Comparison of ENCODE assay signal across 23 cellular contexts in the genomic region with DNA sequence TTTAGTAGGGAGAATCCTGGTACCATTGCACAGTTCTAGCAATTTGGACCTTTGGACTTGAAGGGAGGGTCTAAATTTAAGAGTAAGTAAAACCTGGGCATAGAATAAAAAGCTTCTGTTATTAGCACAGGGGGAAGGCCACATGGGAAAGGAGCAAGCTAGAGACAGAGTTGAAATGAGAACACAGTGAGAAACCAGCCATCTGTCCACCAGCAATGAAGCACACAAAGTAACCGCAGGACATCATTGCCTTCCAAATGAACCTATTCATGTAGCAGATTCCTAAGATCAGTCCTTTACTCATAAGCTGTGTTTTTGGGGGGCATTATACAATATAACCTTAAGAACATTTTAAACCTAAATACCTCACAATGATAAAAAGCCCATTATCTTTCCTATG.
"Had no signal": no experiment of that assay in that cellular context is flagged by ENCODE, and none has a peak within 500 bp of the region (broad histone marks: within the 10 kb centered on the region; RNA-seq: fewer than 3 reads in every experiment).

No MANE protein-coding gene starts in this region.

- H3K27ac ChIP-seq: adrenal gland, foreskin keratinocyte, left ventricle myocardium inferior, prostate gland, suprapubic skin, vagina, WERI-Rb-1 had no signal

- H3K36me3 Mint-ChIP-seq: activated naive CD4-positive, alpha-beta T cell treated with anti-CD3 and anti-CD28 coated beads, Interleukin-2, amount 50 U/mL, for 72 hours; immature natural killer cell had no signal

- H3K27me3 ChIP-seq: adrenal gland, foreskin keratinocyte, suprapubic skin, vagina had no signal

- H3K4me1 Mint-ChIP-seq: activated CD4-positive, alpha-beta T cell treated with anti-CD3 and anti-CD28 coated beads for 36 hours; immature natural killer cell; stimulated activated naive CD8-positive, alpha-beta T cell treated with anti-CD3 and anti-CD28 coated beads, Interleukin-15, amount 100 ng/mL, for 72 hours had no signal

- H3K27me3 Mint-ChIP-seq: activated CD4-positive, alpha-beta T cell treated with anti-CD3 and anti-CD28 coated beads for 36 hours; effector memory CD8-positive, alpha-beta T cell; stimulated activated naive CD8-positive, alpha-beta T cell treated with anti-CD3 and anti-CD28 coated beads, Interleukin-15, amount 100 ng/mL, for 72 hours had no signal

- H3K27ac Mint-ChIP-seq: activated CD4-positive, alpha-beta T cell treated with anti-CD3 and anti-CD28 coated beads for 36 hours; activated naive CD4-positive, alpha-beta T cell treated with anti-CD3 and anti-CD28 coated beads, Interleukin-2, amount 50 U/mL, for 72 hours; activated T-helper 1 cell treated with anti-CD3 and anti-CD28 coated beads, Interleukin-12 subunit alpha, Interleukin-12 subunit beta, Interleukin-2, Interleukin-4 antibody, amounts not matched to agents 30 ng/mL and 10 ng/mL and 1 ng/mL, durations not matched to agents 14 hours and 24 hours and 36 hours; effector memory CD8-positive, alpha-beta T cell; immature natural killer cell; stimulated activated naive CD8-positive, alpha-beta T cell treated with anti-CD3 and anti-CD28 coated beads, Interleukin-15, amount 100 ng/mL, for 72 hours had no signal

- H3K4me3 ChIP-seq: adrenal gland, left ventricle myocardium inferior, prostate gland, suprapubic skin, vagina had no signal

- H3K4me3 Mint-ChIP-seq: activated CD4-positive, alpha-beta T cell treated with anti-CD3 and anti-CD28 coated beads for 36 hours; activated T-helper 1 cell treated with anti-CD3 and anti-CD28 coated beads, Interleukin-12 subunit alpha, Interleukin-12 subunit beta, Interleukin-2, Interleukin-4 antibody, amounts not matched to agents 30 ng/mL and 10 ng/mL and 1 ng/mL, durations not matched to agents 14 hours and 24 hours and 36 hours; effector memory CD8-positive, alpha-beta T cell; immature natural killer cell; stimulated activated naive CD8-positive, alpha-beta T cell treated with anti-CD3 and anti-CD28 coated beads, Interleukin-15, amount 100 ng/mL, for 72 hours had no signal

- H3K4me1 ChIP-seq: adrenal gland, foreskin keratinocyte, left ventricle myocardium inferior, prostate gland, suprapubic skin, vagina had no signal

- H3K36me3 ChIP-seq: adrenal gland, left ventricle myocardium inferior, prostate gland, suprapubic skin, vagina, WERI-Rb-1 had no signal

- DNase-seq: activated CD4-positive, alpha-beta T cell treated with anti-CD3 and anti-CD28 coated beads for 36 hours; activated CD4-positive, alpha-beta T cell treated with anti-CD3 and anti-CD28 coated beads, Interleukin-2, amount 50 U/mL, for 48 hours; activated gamma-delta T cell treated with Interleukin-2 at 50 U/mL for 16 hours; activated T-cell treated with anti-CD3 and anti-CD28 coated beads for 4 hours; adrenal gland; dermis blood vessel endothelial cell; effector memory CD8-positive, alpha-beta T cell; foreskin keratinocyte; hypothalamus; immature natural killer cell; kidney glomerular epithelial cell; left ventricle myocardium inferior; mammary epithelial cell; right cardiac atrium; stimulated activated naive CD8-positive, alpha-beta T cell treated with anti-CD3 and anti-CD28 coated beads, Interleukin-15, amount 100 ng/mL, for 72 hours; T-helper 2 cell; trophoblast cell; WERI-Rb-1 had no signal

- ATAC-seq: activated CD4-positive, alpha-beta T cell treated with anti-CD3 and anti-CD28 coated beads for 36 hours; activated naive CD4-positive, alpha-beta T cell treated with anti-CD3 and anti-CD28 coated beads, Interleukin-2, amount 50 U/mL, for 72 hours; effector memory CD8-positive, alpha-beta T cell; foreskin keratinocyte; right cardiac atrium; stimulated activated naive CD8-positive, alpha-beta T cell treated with anti-CD3 and anti-CD28 coated beads, Interleukin-15, amount 100 ng/mL, for 72 hours had no signal

- H3K9me3 ChIP-seq: adrenal gland, left ventricle myocardium inferior, prostate gland, suprapubic skin, vagina had no signal
